In genomic region chr2:239339241-239339640, GRCh38 we compare ENCODE assay signal across 20 cellular contexts.
DNase-seq lines count a peak whose midpoint lies in the region; ATAC-seq lines count a peak whose summit lies in the region.
"Had no signal": no experiment of that assay in that cellular context is flagged by ENCODE, and none has a peak within 500 bp of the region (broad histone marks: within the 10 kb centered on the region; RNA-seq: fewer than 3 reads in every experiment).

No MANE protein-coding gene starts in this region.

- H3K36me3 ChIP-seq in thymus (ENCODE audit: control insufficient read depth, insufficient read depth) = no peaks in the 10 kb centered on the region
- H3K36me3 ChIP-seq: heart left ventricle, thyroid gland had no signal

- peaks cover 14% of the 10 kb centered on the region for H3K36me3 Mint-ChIP-seq in activated CD8-positive, alpha-beta memory T cell treated with anti-CD3 and anti-CD28 coated beads, Interleukin-2, amount 10 ng/mL, durations not matched to agents 7 days and 5 days
- H3K36me3 Mint-ChIP-seq in T-helper 17 cell (ENCODE audit: low read depth) (no peaks in the 10 kb centered on the region), naive B cell (peaks cover 5 to 21% of the 10 kb centered on the region in 2 donors)

- H3K9me3 ChIP-seq in T-helper 17 cell (ENCODE audit: control insufficient read depth, low read length, poor library complexity, severe bottlenecking) = no peaks in the 10 kb centered on the region
- H3K9me3 ChIP-seq in thymus (ENCODE audit: control insufficient read depth) = no peaks in the 10 kb centered on the region
- H3K9me3 ChIP-seq: heart left ventricle, thyroid gland had no signal

- no peaks in the 10 kb centered on the region for H3K9me3 Mint-ChIP-seq in activated CD8-positive, alpha-beta memory T cell treated with anti-CD3 and anti-CD28 coated beads, Interleukin-2, amount 10 ng/mL, durations not matched to agents 7 days and 5 days (ENCODE audit: low read depth)
- H3K9me3 Mint-ChIP-seq in naive B cell = peaks cover 0 to 9% (median 1%) of the 10 kb centered on the region in 7 donors
- H3K9me3 Mint-ChIP-seq: activated CD4-positive, alpha-beta memory T cell treated with anti-CD3 and anti-CD28 coated beads for 36 hours; central memory CD8-positive, alpha-beta T cell had no signal

- peaks cover 32% of the 10 kb centered on the region for H3K4me1 Mint-ChIP-seq in activated CD8-positive, alpha-beta memory T cell treated with anti-CD3 and anti-CD28 coated beads, Interleukin-2, amount 10 ng/mL, durations not matched to agents 7 days and 5 days
- H3K4me1 Mint-ChIP-seq in T-helper 17 cell (peaks cover 35% of the 10 kb centered on the region), naive B cell (peaks cover 22 to 47% (median 34%) of the 10 kb centered on the region in 3 donors)

- no peak overlapping the region for H3K4me3 ChIP-seq in thymus (ENCODE audit: low read length)
- H3K4me3 ChIP-seq: heart left ventricle, SK-N-MC, thyroid gland had no signal

- H3K4me1 ChIP-seq in thymus (ENCODE audit: control insufficient read depth, insufficient read depth, low read length) = peaks cover 32% of the 10 kb centered on the region
- H3K4me1 ChIP-seq: parathyroid adenoma had no signal

- H3K27me3 ChIP-seq in thymus (ENCODE audit: control insufficient read depth, insufficient read depth) = no peaks in the 10 kb centered on the region
- H3K27me3 ChIP-seq: heart left ventricle, thyroid gland had no signal

- ATAC-seq in activated CD8-positive, alpha-beta memory T cell treated with anti-CD3 and anti-CD28 coated beads, Interleukin-2, amount 10 ng/mL, durations not matched to agents 7 days and 5 days = no peak
- ATAC-seq in T-helper 17 cell (no peak), naive B cell (ENCODE audit: low read depth in 2 of 2) (no peak), GM21717 (IDR thresholded peaks at IDR 0.05; ENCODE audit: unreplicated experiment) (no peak), GM19395 (IDR thresholded peaks at IDR 0.05; ENCODE audit: unreplicated experiment) (no peak)
- ATAC-seq: heart left ventricle had no signal

- CTCF ChIA-PET in activated CD8-positive, alpha-beta memory T cell treated with anti-CD3 and anti-CD28 coated beads, Interleukin-2, amount 10 ng/mL, durations not matched to agents 7 days and 5 days (lab: Charles Lee) = no interaction called here

- whole genome bisulfite sequencing in thymus = 70% methylated on average over 6 of the region's 6 CpGs

- peaks cover 6% of the 10 kb centered on the region for H3K27me3 Mint-ChIP-seq in activated CD8-positive, alpha-beta memory T cell treated with anti-CD3 and anti-CD28 coated beads, Interleukin-2, amount 10 ng/mL, durations not matched to agents 7 days and 5 days
- no peaks in the 10 kb centered on the region for H3K27me3 Mint-ChIP-seq in T-helper 17 cell
- peaks cover 0 to 8% (median 0%) of the 10 kb centered on the region in 3 donors for H3K27me3 Mint-ChIP-seq in naive B cell
- H3K27me3 Mint-ChIP-seq: activated CD4-positive, alpha-beta memory T cell treated with anti-CD3 and anti-CD28 coated beads for 36 hours; central memory CD8-positive, alpha-beta T cell had no signal

- peak overlapping the region; percentile 8 for H3K4me3 Mint-ChIP-seq in activated CD8-positive, alpha-beta memory T cell treated with anti-CD3 and anti-CD28 coated beads, Interleukin-2, amount 10 ng/mL, durations not matched to agents 7 days and 5 days
- H3K4me3 Mint-ChIP-seq in T-helper 17 cell (peak overlapping the region; percentile 67), naive B cell (peak overlapping the region in 2 of 8 donors; percentile 32 to 48)
- H3K4me3 Mint-ChIP-seq: activated CD4-positive, alpha-beta memory T cell treated with anti-CD3 and anti-CD28 coated beads for 36 hours; central memory CD8-positive, alpha-beta T cell had no signal

- H3K27ac Mint-ChIP-seq in activated CD8-positive, alpha-beta memory T cell treated with anti-CD3 and anti-CD28 coated beads, Interleukin-2, amount 10 ng/mL, durations not matched to agents 7 days and 5 days = peak overlapping the region; percentile 54
- H3K27ac Mint-ChIP-seq in T-helper 17 cell = peak overlapping the region; percentile 66
- H3K27ac Mint-ChIP-seq in naive B cell = peak overlapping the region in 5 of 6 donors; percentile 20 to 86 (median 62)
- H3K27ac Mint-ChIP-seq: activated CD4-positive, alpha-beta memory T cell treated with anti-CD3 and anti-CD28 coated beads for 36 hours had no signal

- peak overlapping the region; percentile 31 for H3K27ac ChIP-seq in thymus (ENCODE audit: low read depth)
- H3K27ac ChIP-seq: parathyroid adenoma, SK-N-MC, thyroid gland had no signal

- DNase-seq in activated CD8-positive, alpha-beta memory T cell treated with anti-CD3 and anti-CD28 coated beads, Interleukin-2, amount 10 ng/mL, durations not matched to agents 7 days and 5 days = no peak
- no peak for DNase-seq in activated CD8-positive, alpha-beta memory T cell treated with anti-CD3 and anti-CD28 coated beads, Interleukin-2, amount 50 U/mL, for 4 hours
- DNase-seq in T-helper 17 cell (no peak), naive B cell (no peak), NCI-H1048 (lab: John Stamatoyannopoulos, UW) (no peak)
- DNase-seq: activated effector memory CD4-positive, alpha-beta T cell treated with anti-CD3 and anti-CD28 coated beads, Interleukin-2, amount 50 U/mL, for 16 hours; DMS53; effector CD4-positive, alpha-beta T cell; heart left ventricle; NCI-H1694; NCI-H345; stimulated activated CD4-positive, alpha-beta T cell treated with anti-CD3 and anti-CD28 coated beads, Interleukin-4, amount 100 ng/mL, for 24 hours; thyroid gland had no signal
